8 cellular contexts compared by ENCODE assay signal in genomic region chr11:82864268-82864667, GRCh38. TPM values are rescaled to one million over a fixed set of nuclear protein-coding genes. Genes with fewer than 3 reads are reported as not detected.
DNase-seq lines count a peak whose midpoint lies in the region; ATAC-seq and TF ChIP-seq lines count a peak whose summit lies in the region.

No MANE protein-coding gene starts in this region.

- H2AK5ac ChIP-seq in mesenchymal stem cell (ENCODE audit: low read length, severe bottlenecking), result no peak overlapping the region

- H3K9me3 Mint-ChIP-seq in endothelial cell (ENCODE audit: unreplicated experiment), result no peaks in the 10 kb centered on the region
- no peaks in the 10 kb centered on the region for H3K9me3 Mint-ChIP-seq in natural killer cell treated with Interleukin-12 subunit alpha and Interleukin-12 subunit beta and Interleukin-15 and Interleukin-18, amount 100 ng/mL, for 72 hours

- H3K4me1 ChIP-seq in mesenchymal stem cell (ENCODE audit: control insufficient read depth, insufficient read depth, low read depth, low read length), result no peaks in the 10 kb centered on the region

- 47% methylated on average over 5 of the region's 5 CpGs for WGBS in mesenchymal stem cell

- no peak overlapping the region for H2AFZ ChIP-seq in mesenchymal stem cell (ENCODE audit: low read depth, low read length)

- no peak overlapping the region for H4K91ac ChIP-seq in mesenchymal stem cell (ENCODE audit: low read length)

- no peak overlapping the region for H3K23ac ChIP-seq in mesenchymal stem cell (ENCODE audit: low read length in 2 of 2)

- H3K79me1 ChIP-seq in mesenchymal stem cell (replicated peaks; ENCODE audit: low read length, poor library complexity, severe bottlenecking), result peaks cover 6% of the 10 kb centered on the region

- no peaks in the 10 kb centered on the region for H3K9me3 ChIP-seq in MG63
- H3K9me3 ChIP-seq in SK-N-MC (ENCODE audit: low read depth, low read length), result no peaks in the 10 kb centered on the region
- no peaks in the 10 kb centered on the region for H3K9me3 ChIP-seq in mesenchymal stem cell (ENCODE audit: control insufficient read depth, low read length)

- H3K36me3 ChIP-seq in MG63 (no peaks in the 10 kb centered on the region), SK-N-MC (ENCODE audit: insufficient read depth, low read length) (no peaks in the 10 kb centered on the region), mesenchymal stem cell (ENCODE audit: control insufficient read depth in 1 of 2, insufficient read depth in 2 of 2, low read depth in 1 of 2, low read length in 2 of 2) (no peaks in the 10 kb centered on the region)

- no peak overlapping the region for H3K4me3 Mint-ChIP-seq in endothelial cell (ENCODE audit: unreplicated experiment)
- H3K4me3 Mint-ChIP-seq in natural killer cell treated with Interleukin-12 subunit alpha and Interleukin-12 subunit beta and Interleukin-15 and Interleukin-18, amount 100 ng/mL, for 72 hours, result no peak overlapping the region

- no peaks in the 10 kb centered on the region for H3K27me3 Mint-ChIP-seq in endothelial cell (ENCODE audit: unreplicated experiment)
- no peaks in the 10 kb centered on the region for H3K27me3 Mint-ChIP-seq in natural killer cell treated with Interleukin-12 subunit alpha and Interleukin-12 subunit beta and Interleukin-15 and Interleukin-18, amount 100 ng/mL, for 72 hours

- no peak overlapping the region for H3K27ac Mint-ChIP-seq in endothelial cell (ENCODE audit: unreplicated experiment)
- no peak overlapping the region for H3K27ac Mint-ChIP-seq in natural killer cell treated with Interleukin-12 subunit alpha and Interleukin-12 subunit beta and Interleukin-15 and Interleukin-18, amount 100 ng/mL, for 72 hours

- H3K4me3 ChIP-seq in MG63, result no peak overlapping the region
- no peak overlapping the region for H3K4me3 ChIP-seq in SK-N-MC
- no peak overlapping the region for H3K4me3 ChIP-seq in mesenchymal stem cell (ENCODE audit: insufficient read depth in 1 of 2, low read depth in 1 of 2, low read length in 2 of 2)

- no peak overlapping the region for H3K14ac ChIP-seq in mesenchymal stem cell (ENCODE audit: low read length in 2 of 2)

- H4K8ac ChIP-seq in mesenchymal stem cell (ENCODE audit: low read length), result no peak overlapping the region

- no peaks in the 10 kb centered on the region for H3K36me3 Mint-ChIP-seq in endothelial cell (ENCODE audit: low read depth, unreplicated experiment)
- H3K36me3 Mint-ChIP-seq in natural killer cell treated with Interleukin-12 subunit alpha and Interleukin-12 subunit beta and Interleukin-15 and Interleukin-18, amount 100 ng/mL, for 72 hours, result no peaks in the 10 kb centered on the region

- no peak overlapping the region for H2BK15ac ChIP-seq in mesenchymal stem cell (ENCODE audit: low read depth, poor library complexity, severe bottlenecking)

- H3K4me1 Mint-ChIP-seq in endothelial cell (ENCODE audit: unreplicated experiment), result peaks cover 32% of the 10 kb centered on the region
- H3K4me1 Mint-ChIP-seq in natural killer cell treated with Interleukin-12 subunit alpha and Interleukin-12 subunit beta and Interleukin-15 and Interleukin-18, amount 100 ng/mL, for 72 hours (ENCODE audit: low read depth in 2 of 2), result peaks cover 0 to 7% of the 10 kb centered on the region in 2 donors

- peak overlapping the region; percentile 40; the same call in 1 of the 2 replicates for H3K27ac ChIP-seq in SK-N-MC
- no peak overlapping the region for H3K27ac ChIP-seq in mesenchymal stem cell (ENCODE audit: low read length, poor library complexity, severe bottlenecking)

- no peak overlapping the region for H2BK5ac ChIP-seq in mesenchymal stem cell (ENCODE audit: low read depth, low read length, poor library complexity, severe bottlenecking)

- no peaks in the 10 kb centered on the region for H3K27me3 ChIP-seq in MG63
- no peaks in the 10 kb centered on the region for H3K27me3 ChIP-seq in mesenchymal stem cell (ENCODE audit: control insufficient read depth in 1 of 2, insufficient read depth in 1 of 2, low read length in 2 of 2)

- H3K4me2 ChIP-seq in mesenchymal stem cell (ENCODE audit: low read length, poor library complexity, severe bottlenecking), result no peak overlapping the region

- TF ChIP-seq CTCF in endothelial cell (IDR thresholded peaks at IDR 0.05; ENCODE audit: unreplicated experiment), result peak; percentile 56

- no peak for ATAC-seq in natural killer cell treated with Interleukin-12 subunit alpha and Interleukin-12 subunit beta and Interleukin-15 and Interleukin-18, amount 100 ng/mL, for 72 hours

- no peak overlapping the region for H2BK120ac ChIP-seq in mesenchymal stem cell (ENCODE audit: low read depth, low read length)

- H3K9ac ChIP-seq in SK-N-MC (ENCODE audit: insufficient read length) (no peak overlapping the region), mesenchymal stem cell (ENCODE audit: low read length) (peak overlapping the region; percentile 46)

- H2BK12ac ChIP-seq in mesenchymal stem cell (ENCODE audit: low read length in 2 of 2), result no peak overlapping the region

- no peak overlapping the region for H3K18ac ChIP-seq in mesenchymal stem cell (ENCODE audit: low read depth in 1 of 2, low read length in 2 of 2)

- peak; percentile 4 to 6 for DNase-seq in stimulated activated CD4-positive, alpha-beta T cell treated with anti-CD3 and anti-CD28 coated beads, Interleukin-4, amount 100 ng/mL, for 4 hours
- DNase-seq in stimulated activated CD4-positive, alpha-beta T cell treated with anti-CD3 and anti-CD28 coated beads, Interleukin-12 subunit alpha, Interleukin-12 subunit beta, amount 100 ng/mL, for 4 hours, result no peak
- DNase-seq in MG63 (peak; percentile 55), SK-N-MC (ENCODE audit: low read depth, low spot score) (no peak), endothelial cell (ENCODE audit: low spot score) (peak; percentile 46), mesenchymal stem cell (peak; percentile 45), GDM1 (lab: John Stamatoyannopoulos, UW) (no peak)
- DNase-seq in natural killer cell treated with Interleukin-12 subunit alpha and Interleukin-12 subunit beta and Interleukin-15 and Interleukin-18, amount 100 ng/mL, for 72 hours (ENCODE audit: low spot score), result no peak

- no peak overlapping the region for H3K4ac ChIP-seq in mesenchymal stem cell (ENCODE audit: low read depth in 1 of 2, low read length in 2 of 2)

RNA-seq across cellular contexts. Expression of gene PRCP, which starts 36.0 kb away (rescaled TPM):
- total RNA-seq in MG63 (2014; rRNA removed; shearing (Covaris generic); ENCODE audit: low replicate concordance), result 24.0 and 33.3 TPM in 2 replicates
- 445 TPM for total RNA-seq in endothelial cell (ENCODE audit: unreplicated experiment)
- polyA plus RNA-seq in mesenchymal stem cell (2013, experiment 1 of 2), result 68.1 TPM
- polyA plus RNA-seq in mesenchymal stem cell (2013, experiment 2 of 2), result 71.3 TPM
- 10 to 100 TPM; 16.9 to 21.1 TPM for total RNA-seq in natural killer cell treated with Interleukin-12 subunit alpha and Interleukin-12 subunit beta and Interleukin-15 and Interleukin-18, amount 100 ng/mL, for 72 hours

RNA-seq across cellular contexts. Expression of gene DDIAS, which starts 37.3 kb away (rescaled TPM):
- 9.2 and 10.3 TPM in 2 replicates for total RNA-seq in MG63 (2014; rRNA removed; shearing (Covaris generic); ENCODE audit: low replicate concordance)
- 11.2 TPM for total RNA-seq in endothelial cell (ENCODE audit: unreplicated experiment)
- 1.3 TPM for polyA plus RNA-seq in mesenchymal stem cell (2013, experiment 1 of 2)
- polyA plus RNA-seq in mesenchymal stem cell (2013, experiment 2 of 2), result 1.2 TPM
- 10 to 100 TPM; 11.3 to 29.1 TPM for total RNA-seq in natural killer cell treated with Interleukin-12 subunit alpha and Interleukin-12 subunit beta and Interleukin-15 and Interleukin-18, amount 100 ng/mL, for 72 hours

Comparison
In these comparisons a context has a peak if more than half of its experiments do, and no peak if none do; other contexts are left out.
1. DNase-seq: peak in stimulated activated CD4-positive, alpha-beta T cell treated with anti-CD3 and anti-CD28 coated beads, Interleukin-4, amount 100 ng/mL, for 4 hours (2 of 2), MG63 (single experiment), endothelial cell (single experiment) and mesenchymal stem cell (single experiment); none in stimulated activated CD4-positive, alpha-beta T cell treated with anti-CD3 and anti-CD28 coated beads, Interleukin-12 subunit alpha, Interleukin-12 subunit beta, amount 100 ng/mL, for 4 hours (single experiment), SK-N-MC (single experiment), natural killer cell treated with Interleukin-12 subunit alpha and Interleukin-12 subunit beta and Interleukin-15 and Interleukin-18, amount 100 ng/mL, for 72 hours (single experiment) and GDM1 (single experiment).
2. RNA of gene PRCP, which starts 36.0 kb away (total RNA-seq): 445 TPM in endothelial cell (single experiment); 24.0 to 33.3 TPM in MG63 and 16.9 to 21.1 TPM in natural killer cell treated with Interleukin-12 subunit alpha and Interleukin-12 subunit beta and Interleukin-15 and Interleukin-18, amount 100 ng/mL, for 72 hours; every median in the first group is over 10 times any median in the second.